Comparison of ENCODE assay signal across 27 cellular contexts in genomic region chr16:79800016-79800608, GRCh38.
"Had no signal": no experiment of that assay in that cellular context is flagged by ENCODE, and none has a peak within 500 bp of the region (broad histone marks: within the 10 kb centered on the region; RNA-seq: fewer than 3 reads in every experiment).

No MANE protein-coding gene starts in this region.

- H3K36me3 ChIP-seq: breast epithelium, esophagus squamous epithelium, gastrocnemius medialis, left lung, neural progenitor cell, uterus had no signal

- H3K27me3 ChIP-seq: breast epithelium, esophagus squamous epithelium, left lung, neural progenitor cell, uterus had no signal

- FAIRE-seq: islet of Langerhans had no signal

- ATAC-seq: activated CD8-positive, alpha-beta memory T cell treated with anti-CD3 and anti-CD28 coated beads, Interleukin-2, amount 10 ng/mL, durations not matched to agents 7 days and 5 days; activated CD8-positive, alpha-beta T cell treated with anti-CD3 and anti-CD28 coated beads, Interleukin-2, amount 10 ng/mL, durations not matched to agents 7 days and 5 days; activated naive CD4-positive, alpha-beta T cell treated with anti-CD3 and anti-CD28 coated beads, Interleukin-2, amount 50 U/mL, for 72 hours; activated T-cell treated with anti-CD3 and anti-CD28 coated beads, Interleukin-2, amount 50 U/mL, for 72 hours; gastrocnemius medialis; left lung; natural killer cell; psoas muscle; stimulated activated memory B cell treated with anti-CD40 and anti-IgM and Interleukin-4, amounts not matched to agents 10 μg/mL and 1 μg/mL and 100 μg/mL, for 72 hours; stimulated activated naive CD8-positive, alpha-beta T cell treated with anti-CD3 and anti-CD28 coated beads, Interleukin-15, amount 100 ng/mL, for 72 hours had no signal

- H3K4me3 ChIP-seq: breast epithelium, esophagus squamous epithelium, gastrocnemius medialis, left lung, lung, neural progenitor cell, psoas muscle, smooth muscle cell, uterus had no signal

- H3K9me3 ChIP-seq: breast epithelium, esophagus squamous epithelium, gastrocnemius medialis, left lung, psoas muscle, uterus had no signal

- DNase-seq: activated B cell treated with CpG ODN at 0.5 μM for 24 hours; activated CD8-positive, alpha-beta memory T cell treated with anti-CD3 and anti-CD28 coated beads, Interleukin-2, amount 10 ng/mL, durations not matched to agents 7 days and 5 days; activated CD8-positive, alpha-beta T cell treated with anti-CD3 and anti-CD28 coated beads, Interleukin-2, amount 10 ng/mL, durations not matched to agents 7 days and 5 days; activated naive CD4-positive, alpha-beta T cell; activated T-cell treated with anti-CD3 and anti-CD28 coated beads, Interleukin-2, amount 50 U/mL, for 72 hours; endodermal cell; esophagus squamous epithelium; gastrocnemius medialis; glutamatergic neuron; left lung; mesendoderm; natural killer cell; occipital lobe; psoas muscle; stimulated activated CD4-positive, alpha-beta T cell treated with anti-CD3 and anti-CD28 coated beads, Interleukin-1b, Interleukin-23, amount 100 ng/mL, for 48 hours; stimulated activated CD4-positive, alpha-beta T cell treated with anti-CD3 and anti-CD28 coated beads, Interleukin-4, amount 100 ng/mL, for 4 hours; stimulated activated CD8-positive, alpha-beta memory T cell treated with anti-CD3 and anti-CD28 coated beads, Interleukin-4, amount 100 ng/mL, for 48 hours; stimulated activated naive CD8-positive, alpha-beta T cell treated with anti-CD3 and anti-CD28 coated beads, Interleukin-15, amount 100 ng/mL, for 72 hours; substantia nigra; uterus had no signal
